ENCODE assay signal across 8 cellular contexts in the genomic region with DNA sequence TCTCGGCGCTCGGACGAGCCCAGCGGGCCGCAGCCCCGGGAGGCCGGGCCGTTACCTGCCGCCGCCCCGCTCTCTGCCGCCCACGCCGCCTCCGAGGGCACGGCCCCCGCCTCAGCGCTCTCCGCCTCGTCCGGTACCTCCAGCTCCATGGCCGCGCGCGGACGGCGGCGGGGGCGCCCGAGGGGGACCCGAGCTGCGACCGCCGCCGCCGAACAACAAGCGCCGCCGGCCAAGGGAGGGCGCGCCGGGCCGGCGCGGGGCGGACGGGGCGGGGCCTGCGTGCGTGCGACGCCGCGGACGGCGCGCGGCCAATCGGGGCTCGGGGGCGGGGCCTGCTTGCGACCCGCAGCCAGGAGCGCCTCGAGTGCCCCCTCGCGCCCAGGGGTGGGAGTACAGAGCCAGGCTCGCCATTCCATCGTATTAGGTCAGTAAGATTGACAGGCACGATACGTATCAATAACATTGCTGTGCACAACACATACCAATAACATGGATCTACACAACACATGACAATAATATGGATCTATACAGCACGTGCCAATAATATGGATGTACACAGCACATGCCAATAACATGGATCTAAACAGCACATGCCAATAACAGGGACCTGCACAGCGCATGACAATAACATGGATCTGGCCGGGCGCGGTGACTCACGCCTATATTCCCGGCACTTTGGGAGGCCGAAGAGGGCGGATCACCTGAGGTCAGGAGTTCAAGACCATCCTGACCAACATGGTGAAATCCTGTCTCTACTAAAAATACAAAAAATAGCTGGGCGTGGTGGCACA. TPM values are rescaled to one million over a fixed set of nuclear protein-coding genes. Genes with fewer than 3 reads are reported as not detected.
DNase-seq lines count a peak whose midpoint lies in the region; ATAC-seq and TF ChIP-seq lines count a peak whose summit lies in the region.

A gene with protein sequence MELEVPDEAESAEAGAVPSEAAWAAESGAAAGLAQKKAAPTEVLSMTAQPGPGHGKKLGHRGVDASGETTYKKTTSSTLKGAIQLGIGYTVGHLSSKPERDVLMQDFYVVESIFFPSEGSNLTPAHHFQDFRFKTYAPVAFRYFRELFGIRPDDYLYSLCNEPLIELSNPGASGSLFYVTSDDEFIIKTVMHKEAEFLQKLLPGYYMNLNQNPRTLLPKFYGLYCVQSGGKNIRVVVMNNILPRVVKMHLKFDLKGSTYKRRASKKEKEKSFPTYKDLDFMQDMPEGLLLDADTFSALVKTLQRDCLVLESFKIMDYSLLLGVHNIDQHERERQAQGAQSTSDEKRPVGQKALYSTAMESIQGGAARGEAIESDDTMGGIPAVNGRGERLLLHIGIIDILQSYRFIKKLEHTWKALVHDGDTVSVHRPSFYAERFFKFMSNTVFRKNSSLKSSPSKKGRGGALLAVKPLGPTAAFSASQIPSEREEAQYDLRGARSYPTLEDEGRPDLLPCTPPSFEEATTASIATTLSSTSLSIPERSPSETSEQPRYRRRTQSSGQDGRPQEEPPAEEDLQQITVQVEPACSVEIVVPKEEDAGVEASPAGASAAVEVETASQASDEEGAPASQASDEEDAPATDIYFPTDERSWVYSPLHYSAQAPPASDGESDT (minus strand): TSS at position 227 of the 791 bp plus-strand sequence. CDS start 78 bp downstream, at position 149.

- H3K27ac Mint-ChIP-seq in activated T-cell treated with anti-CD3 and anti-CD28 coated beads, Interleukin-2, amount 50 U/mL, for 72 hours, result peak within 1 kb of the TSS; percentile 33
- peak within 1 kb of the TSS; percentile 45 to 88 for H3K27ac Mint-ChIP-seq in natural killer cell

- BruUV-seq in PC-9 (replicated peaks; lab: Mats Ljungman, UMichigan), result no TSS peak

- CTCF ChIA-PET in PC-9 (lab: Charles Lee), result no interaction called here

- no peaks in the 10 kb centered on the region for H3K9me2 ChIP-seq in PC-9 (ENCODE audit: insufficient read depth)

- H3K36me3 Mint-ChIP-seq in activated T-cell treated with anti-CD3 and anti-CD28 coated beads, Interleukin-2, amount 50 U/mL, for 72 hours (ENCODE audit: insufficient read depth in 2 of 2), result no peaks in the 10 kb centered on the region
- H3K36me3 Mint-ChIP-seq in natural killer cell, result no peaks in the 10 kb centered on the region

- peak within 1 kb of the TSS; percentile 43; the same call in 1 of the 2 replicates for H2AFZ ChIP-seq in PC-9
- H2AFZ ChIP-seq in fibroblast of lung (ENCODE audit: low read length), result peak within 1 kb of the TSS; percentile 55

- H3K36me3 ChIP-seq in PC-9 (ENCODE audit: low read depth) (no peaks in the 10 kb centered on the region), fibroblast of lung (ENCODE audit: control insufficient read depth, insufficient read depth, low read length) (peaks cover 3% of the 10 kb centered on the region)

- H3K4me1 ChIP-seq in PC-9 (replicated peaks; ENCODE audit: insufficient read depth) (no peaks in the 10 kb centered on the region; the same call in 1 of the 2 replicates), fibroblast of lung (ENCODE audit: control insufficient read depth, extremely low read depth, insufficient read depth, low read length) (peaks cover 3% of the 10 kb centered on the region)

- H3K79me2 ChIP-seq in PC-9 (ENCODE audit: low read depth), result 0 out of 2 replicates have a peak, but pooled peaks cover 8% of the 10 kb centered on the region
- peaks cover 31% of the 10 kb centered on the region for H3K79me2 ChIP-seq in fibroblast of lung (ENCODE audit: control insufficient read depth, insufficient read depth, low read length)

- peak; percentile 67 for TF ChIP-seq CTCF in PC-9 (conservative IDR thresholded peaks at IDR 0.05)
- peak; percentile 53 to 73 for TF ChIP-seq CTCF in fibroblast of lung (conservative IDR thresholded peaks at IDR 0.05 in 1 of 2, IDR thresholded peaks at IDR 0.05 in 1 of 2; ENCODE audit: low read depth in 1 of 2, low read length in 2 of 2)
- peak; percentile 75 for TF ChIP-seq CTCF in natural killer cell (IDR thresholded peaks at IDR 0.05)

- H3F3A ChIP-seq in PC-9 (ENCODE audit: insufficient read depth, low read depth), result peaks cover 14% of the 10 kb centered on the region; the same call in 1 of the 2 replicates

- H3K4me2 ChIP-seq in PC-9 (peak within 1 kb of the TSS; percentile 90), fibroblast of lung (ENCODE audit: extremely low read depth, insufficient read depth, low read length) (peak within 1 kb of the TSS; percentile 75)

- H3K27me3 ChIP-seq in PC-9 (ENCODE audit: insufficient read depth, low read depth) (no peaks in the 10 kb centered on the region), fibroblast of lung (ENCODE audit: control insufficient read depth, insufficient read depth, low read length) (no peaks in the 10 kb centered on the region)

- DNase-seq in DMS114 treated with DMSO at 0.1 percent for 48 hours (lab: John Stamatoyannopoulos, UW; ENCODE audit: unreplicated experiment) (peak; percentile 33), HuH-7 (ENCODE audit: low spot score) (peak; percentile 77), PC-9 (peak; percentile 46 to 83), fibroblast of lung (ENCODE audit: low read depth in 2 of 2) (peak; percentile 69 to 82), natural killer cell (peak; percentile 95)
- peak; percentile 93 to 98 for DNase-seq in activated T-cell treated with anti-CD3 and anti-CD28 coated beads, Interleukin-2, amount 50 U/mL, for 72 hours
- peak; percentile 97 for DNase-seq in stimulated activated naive CD8-positive, alpha-beta T cell treated with anti-CD3 and anti-CD28 coated beads, Interleukin-15, Interleukin-2, amounts not matched to agents 100 U/mL and 50 U/mL, for 24 hours

- H3K4me3 ChIP-seq in PC-9 (peak within 1 kb of the TSS; percentile 68), fibroblast of lung (replicated peaks in 1 of 4; ENCODE audit: control extremely low read depth in 1 of 4, insufficient read depth in 1 of 4, low read depth in 3 of 4, low read length in 4 of 4) (peak within 1 kb of the TSS; percentile 44 to 86 (median 63))

- POLR2A ChIA-PET in PC-9 (lab: Charles Lee; ENCODE audit: unreplicated experiment), result no interaction called here

- H3K9me3 ChIP-seq in PC-9 (ENCODE audit: insufficient read depth, low read depth) (no peaks in the 10 kb centered on the region), fibroblast of lung (ENCODE audit: control insufficient read depth, insufficient read depth, low read depth, low read length) (no peaks in the 10 kb centered on the region)

- intact Hi-C loops in PC-9 (cut with micrococcal nuclease; ENCODE audit: unreplicated experiment), result loop anchor here (1.0 kb wide), 1 partner anchor 19 kb away; no protein-coding TSS in a partner anchor
- intact Hi-C loops in natural killer cell (cut with micrococcal nuclease), result loop anchor here (1.0 kb wide), 1 partner anchor 34 kb away; no protein-coding TSS in a partner anchor

- ATAC-seq in GM21423 (IDR thresholded peaks at IDR 0.05; ENCODE audit: unreplicated experiment), result peak; percentile 84
- ATAC-seq in activated T-cell treated with anti-CD3 and anti-CD28 coated beads, Interleukin-2, amount 50 U/mL, for 72 hours (replicated peaks in 1 of 2), result peak; percentile 94 to 96
- ATAC-seq in natural killer cell, result peak; percentile 93 to 99 (median 95)
- peak; percentile 91 for ATAC-seq in stimulated activated naive CD8-positive, alpha-beta T cell treated with anti-CD3 and anti-CD28 coated beads, Interleukin-15, Interleukin-2, amounts not matched to agents 100 U/mL and 50 U/mL, for 24 hours

- no peaks in the 10 kb centered on the region for H3K9me3 Mint-ChIP-seq in activated T-cell treated with anti-CD3 and anti-CD28 coated beads, Interleukin-2, amount 50 U/mL, for 72 hours
- no peaks in the 10 kb centered on the region for H3K9me3 Mint-ChIP-seq in natural killer cell

- H3K27me3 Mint-ChIP-seq in activated T-cell treated with anti-CD3 and anti-CD28 coated beads, Interleukin-2, amount 50 U/mL, for 72 hours (ENCODE audit: low read depth), result no peaks in the 10 kb centered on the region
- no peaks in the 10 kb centered on the region for H3K27me3 Mint-ChIP-seq in natural killer cell (ENCODE audit: low read depth in 2 of 2)

- peak within 1 kb of the TSS; percentile 47 for H3K9ac ChIP-seq in fibroblast of lung (ENCODE audit: insufficient read depth, low read length)

- H3K27ac ChIP-seq in PC-9, result no peak within 1 kb of the TSS
- H3K27ac ChIP-seq in fibroblast of lung (ENCODE audit: insufficient read depth, low read length), result peak within 1 kb of the TSS; percentile 27

- no peaks in the 10 kb centered on the region for H4K20me1 ChIP-seq in PC-9 (ENCODE audit: insufficient read depth)
- H4K20me1 ChIP-seq in fibroblast of lung (ENCODE audit: control insufficient read depth, extremely low read depth, insufficient read depth, low read length), result no peaks in the 10 kb centered on the region

- peaks cover 26% of the 10 kb centered on the region for H3K4me1 Mint-ChIP-seq in activated T-cell treated with anti-CD3 and anti-CD28 coated beads, Interleukin-2, amount 50 U/mL, for 72 hours (ENCODE audit: low read depth)
- peaks cover 12 to 45% of the 10 kb centered on the region in 2 donors for H3K4me1 Mint-ChIP-seq in natural killer cell

- H3K4me3 Mint-ChIP-seq in activated T-cell treated with anti-CD3 and anti-CD28 coated beads, Interleukin-2, amount 50 U/mL, for 72 hours, result peak within 1 kb of the TSS; percentile 91 to 96
- peak within 1 kb of the TSS; percentile 84 for H3K4me3 Mint-ChIP-seq in natural killer cell

RNA-seq across cellular contexts. Expression of the gene that starts here (rescaled TPM):
- total RNA-seq in PC-9 (2021), result 19.1 and 20.0 TPM in 2 replicates
- total RNA-seq in activated T-cell treated with anti-CD3 and anti-CD28 coated beads, Interleukin-2, amount 50 U/mL, for 72 hours, result 10 to 100 TPM; 16.0 to 21.0 TPM
- 11.3 and 16.7 TPM in 2 replicates for total RNA-seq in fibroblast of lung
- 8.7 and 12.9 TPM in 2 replicates for polyA plus RNA-seq in fibroblast of lung
- polyA plus RNA-seq in fibroblast of lung (2012), result 31.0 and 38.1 TPM in 2 replicates
- polyA minus RNA-seq in fibroblast of lung (ENCODE audit: low replicate concordance), result 107 and 113 TPM in 2 replicates
- 10 to 100 TPM; 35.0 to 49.2 (median 36.8) TPM for total RNA-seq in natural killer cell

Comparison
In these comparisons a context has a peak if more than half of its experiments do, and no peak if none do; other contexts are left out.
1. DNase-seq: peak in every context shown above with its lines; median percentile 97 in stimulated activated naive CD8-positive, alpha-beta T cell treated with anti-CD3 and anti-CD28 coated beads, Interleukin-15, Interleukin-2, amounts not matched to agents 100 U/mL and 50 U/mL, for 24 hours; 96 in activated T-cell treated with anti-CD3 and anti-CD28 coated beads, Interleukin-2, amount 50 U/mL, for 72 hours; 95 in natural killer cell; 77 in HuH-7; 76 in fibroblast of lung; 64 in PC-9; 33 in DMS114 treated with DMSO at 0.1 percent for 48 hours.